12 cellular contexts compared by ENCODE assay signal in genomic region chr7:50535291-50535711, GRCh38. TPM values are rescaled to one million over a fixed set of nuclear protein-coding genes. Genes with fewer than 3 reads are reported as not detected.
DNase-seq lines count a peak whose midpoint lies in the region; ATAC-seq and TF ChIP-seq lines count a peak whose summit lies in the region.
"Not testable (repeated sequence)": the region's sequence is repeated elsewhere in the genome, so short reads cannot be mapped to it uniquely, and the experiment has no call there.
"Had no signal": no experiment of that assay in that cellular context is flagged by ENCODE, and none has a peak within 500 bp of the region (broad histone marks: within the 10 kb centered on the region; RNA-seq: fewer than 3 reads in every experiment).

No MANE protein-coding gene starts in this region.

- H3K4me1 ChIP-seq in IMR-90 (ENCODE audit: control insufficient read depth, insufficient read depth, low read length); left lung: not testable (repeated sequence)
- peaks cover 28% of the 10 kb centered on the region for H3K4me1 ChIP-seq in skeletal muscle satellite cell (ENCODE audit: control insufficient read depth, insufficient read depth, low read length)

- not testable (repeated sequence) for H3K18ac ChIP-seq in IMR-90 (ENCODE audit: low read depth, low read length)

- not testable (repeated sequence) for H3K56ac ChIP-seq in IMR-90 (ENCODE audit: extremely low read depth, insufficient read depth, low read length)

- H3K4ac ChIP-seq in IMR-90 (ENCODE audit: low read depth, low read length) = peak overlapping the region; percentile 57

- CTCF ChIA-PET in AG04449 (lab: Yijun Ruan, JAX) = interaction anchor here (1.0 to 2.3 kb wide), 2 partner anchors 13 to 68 kb away, joined by 3 to 6 read pairs; no protein-coding TSS in a partner anchor
- CTCF ChIA-PET in IMR-90 (lab: Yijun Ruan, JAX) = interaction anchor here (1.0 kb wide), 1 partner anchor 11 kb away, joined by 3 read pairs; no protein-coding TSS in a partner anchor

- intact Hi-C loops in IMR-90 (cut with micrococcal nuclease); left lung (cut with DNase I): not testable (repeated sequence)

- H2AK5ac ChIP-seq in IMR-90 (ENCODE audit: low read depth, low read length) = not testable (repeated sequence)

- H3K4me2 ChIP-seq in IMR-90 (ENCODE audit: low read depth, low read length); skeletal muscle satellite cell (ENCODE audit: low read length): not testable (repeated sequence)

- peak overlapping the region; percentile 13; the same call in 1 of the 2 replicates for H4K91ac ChIP-seq in IMR-90 (ENCODE audit: insufficient read depth, low read depth, low read length)

- not testable (repeated sequence) for H2AK9ac ChIP-seq in IMR-90 (replicated peaks; ENCODE audit: low read depth, low read length, poor library complexity)

- H3K27me3 ChIP-seq in IMR-90 (ENCODE audit: control insufficient read depth, insufficient read depth, low read length); left lung; skeletal muscle satellite cell (ENCODE audit: control insufficient read depth, insufficient read depth, low read length): not testable (repeated sequence)

- not testable (repeated sequence) for H3K9me3 ChIP-seq in IMR-90 (ENCODE audit: control insufficient read depth, insufficient read depth, low read length); left lung; skeletal muscle satellite cell (replicated peaks; ENCODE audit: low read length)

- H3K9me1 ChIP-seq in IMR-90 (ENCODE audit: insufficient read depth, low read length) = not testable (repeated sequence)

- not testable (repeated sequence) for H4K8ac ChIP-seq in IMR-90 (ENCODE audit: low read depth in 2 of 2, low read length in 2 of 2)

- H3K4me3 ChIP-seq in AG04449 (ENCODE audit: low read depth, low read length); IMR-90 (ENCODE audit: insufficient read depth, low read depth, low read length); astrocyte of the spinal cord (ENCODE audit: low read depth, low read length); fibroblast of mammary gland (ENCODE audit: control insufficient read depth, low read depth, low read length); left lung; skeletal muscle satellite cell (ENCODE audit: low read length): not testable (repeated sequence)

- DNase-seq in AG04449 (ENCODE audit: low read depth, low spot score) = peak; percentile 54
- peak; percentile 95 for DNase-seq in EL
- peak; percentile 75 for DNase-seq in IMR-90
- peak; percentile 32 for DNase-seq in SK-N-DZ (ENCODE audit: low spot score)
- DNase-seq in astrocyte of the spinal cord (ENCODE audit: low read depth, low spot score) = peak; percentile 57
- peak; percentile 82 for DNase-seq in fibroblast of mammary gland (ENCODE audit: low read depth)
- not testable (repeated sequence) for DNase-seq in left lung

- not testable (repeated sequence) for H4K5ac ChIP-seq in IMR-90 (ENCODE audit: low read depth, low read length)

- H2BK15ac ChIP-seq in IMR-90 (ENCODE audit: low read depth, low read length) = peak overlapping the region; percentile 62; the same call in 2 of the 3 replicates

- H2AFZ ChIP-seq in IMR-90 (replicated peaks; ENCODE audit: low read length, poor library complexity) = peak overlapping the region; percentile 64

- BruUV-seq in IMR-90 (replicated peaks; lab: Mats Ljungman, UMichigan) = not testable (repeated sequence)

- H3K23ac ChIP-seq in IMR-90 (ENCODE audit: low read depth, low read length) = not testable (repeated sequence)

- TF ChIP-seq CTCF in AG04449 (IDR thresholded peaks at IDR 0.05; ENCODE audit: insufficient read depth, low read length, missing control alignments); IMR-90 (conservative IDR thresholded peaks at IDR 0.05; ENCODE audit: low read depth, low read length); astrocyte of the spinal cord (IDR thresholded peaks at IDR 0.05; ENCODE audit: low read depth, low read length); fibroblast of mammary gland (conservative IDR thresholded peaks at IDR 0.05; ENCODE audit: control insufficient read depth, insufficient read depth, low read depth, low read length); left lung (IDR thresholded peaks at IDR 0.05): not testable (repeated sequence)

- H3K79me1 ChIP-seq in IMR-90 (ENCODE audit: low read depth in 1 of 2, low read length in 2 of 2) = not testable (repeated sequence)

- peak overlapping the region; percentile 80 for H2BK20ac ChIP-seq in IMR-90 (ENCODE audit: low read depth, low read length)

- ATAC-seq in IMR-90 (ENCODE audit: low read depth) = peak; percentile 25
- peak; percentile 26 for ATAC-seq in left lung

- in situ Hi-C loops in IMR-90 (cut with MboI; ENCODE audit: low sequenced_read_pairs); astrocyte of the spinal cord (cut with HindIII; ENCODE audit: low sequenced_read_pairs): not testable (repeated sequence)

- POLR2A ChIA-PET in AG04449 (lab: Yijun Ruan, JAX) = interaction anchor here (0.6 kb wide), 1 partner anchor 697 kb away, joined by 3 read pairs; no protein-coding TSS in a partner anchor
- POLR2A ChIA-PET in IMR-90 (lab: Charles Lee; ENCODE audit: unreplicated experiment) = not testable (repeated sequence)

- not testable (repeated sequence) for H3K9ac ChIP-seq in IMR-90 (ENCODE audit: low read depth, low read length)
- peak overlapping the region; percentile 34 for H3K9ac ChIP-seq in skeletal muscle satellite cell (ENCODE audit: low read depth, low read length)

- H2BK5ac ChIP-seq in IMR-90 (ENCODE audit: low read depth, low read length, poor library complexity, severe bottlenecking) = peak overlapping the region; percentile 34

- not testable (repeated sequence) for H3K27ac ChIP-seq in IMR-90 (ENCODE audit: insufficient read depth, low read length)
- peak overlapping the region in 1 of 2 donors; percentile 38 for H3K27ac ChIP-seq in left lung

- not testable (repeated sequence) for TF ChIP-seq RAD21 in IMR-90 (IDR thresholded peaks at IDR 0.05; ENCODE audit: low read length)

- not testable (repeated sequence) for TF ChIP-seq POLR2A in IMR-90 (IDR thresholded peaks at IDR 0.05; ENCODE audit: low read depth, low read length)

- not testable (repeated sequence) for H4K20me1 ChIP-seq in IMR-90 (ENCODE audit: insufficient read depth, low read length)

- H3K36me3 ChIP-seq in IMR-90 (ENCODE audit: control insufficient read depth, insufficient read depth, low read length); left lung; skeletal muscle satellite cell (ENCODE audit: insufficient read depth, low read length): not testable (repeated sequence)

- dilution Hi-C loops in IMR-90 (cut with HindIII; ENCODE audit: low sequenced_read_pairs, unreplicated experiment) = not testable (repeated sequence)

- H3K14ac ChIP-seq in IMR-90 (replicated peaks; ENCODE audit: low read depth, low read length) = not testable (repeated sequence)

- 30% methylated on average over 2 of the region's 7 CpGs; no CpG with 5 or more reads in 1 of the 2 experiments for WGBS in IMR-90 (ENCODE audit: extremely low coverage in 2 of 2, insufficient read length in 1 of 2), 2 experiments

- peak overlapping the region; percentile 38 for H2BK120ac ChIP-seq in IMR-90 (ENCODE audit: low read depth, low read length)

TF ChIP-seq in IMR-90, 13 proteins besides CTCF, POLR2A, EP300 and RAD21:
- TF ChIP-seq BHLHE40 (IDR thresholded peaks at IDR 0.05; ENCODE audit: low read depth, low read length) (peak; percentile 84), USF2 (IDR thresholded peaks at IDR 0.05; ENCODE audit: low read depth, low read length) (peak; percentile 85), FOS (IDR thresholded peaks at IDR 0.05; ENCODE audit: low read depth, low read length) (peak; percentile 23; the same call in 1 of the 2 replicates)

RNA-seq across cellular contexts. Expression of gene DDC, which starts 29.9 kb away (rescaled TPM):
- not detected in 2 replicates for total RNA-seq in IMR-90 (2012; rRNA removed)
- polyA plus RNA-seq in IMR-90 (2012; rRNA removed) = not detected in 2 replicates
- not detected in 2 replicates for polyA plus RNA-seq in IMR-90 (2012; cell fraction: cytosol; rRNA removed)
- not detected in 2 replicates for polyA plus RNA-seq in IMR-90 (2012; cell fraction: nucleus; rRNA removed; ENCODE audit: low replicate concordance)
- polyA plus RNA-seq in SK-N-DZ (2014; cell fraction: cytosol; rRNA removed) = 149 and 151 TPM in 2 replicates
- polyA plus RNA-seq in SK-N-DZ (2014; cell fraction: nucleus; rRNA removed) = 83.3 and 101 TPM in 2 replicates
- total RNA-seq in left lung = 1 to 10 TPM in 1 of 2 donors, under 1 TPM in 1; 0.90 to 1.2 TPM
- total RNA-seq in skeletal muscle satellite cell (2012; rRNA removed) = not detected in 2 replicates
- total RNA-seq: activated naive CD8-positive, alpha-beta T cell treated with anti-CD3 and anti-CD28 coated beads, Interleukin-2, amount 10 ng/mL, durations not matched to agents 7 days and 5 days; activated T-helper 2 cell treated with anti-CD3 and anti-CD28 coated beads, Interferon-gamma antibody, Interleukin-2, Interleukin-4, amounts not matched to agents 10 μg/mL and 5 μg/mL and 100 μg/mL, durations not matched to agents 14 hours and 24 hours and 36 hours; natural killer cell treated with Interleukin-12 subunit alpha and Interleukin-12 subunit beta and Interleukin-15 and Interleukin-18, amount 100 ng/mL, for 72 hours; ureter had no signal
